16 cellular contexts compared by ENCODE assay signal in the genomic region with DNA sequence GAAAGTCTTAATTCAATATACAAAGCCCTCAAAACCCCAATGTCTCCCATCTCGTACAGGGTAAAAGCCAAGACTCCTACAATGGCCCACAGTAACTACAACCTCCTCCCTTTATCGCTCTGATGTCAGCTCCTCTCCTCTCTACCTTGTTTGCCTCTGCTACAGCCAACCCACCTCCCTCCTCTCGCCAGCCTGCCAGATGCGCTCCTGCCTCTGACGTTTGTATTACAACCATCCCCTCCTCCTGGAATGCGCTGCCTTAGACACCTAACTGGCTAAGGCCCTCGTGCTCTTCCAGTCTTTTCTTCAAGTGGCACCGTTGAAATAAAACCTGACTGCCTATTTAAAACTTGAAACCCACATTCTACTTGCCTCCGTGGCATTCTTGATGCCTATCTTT.
DNase-seq lines count a peak whose midpoint lies in the region; TF ChIP-seq lines count a peak whose summit lies in the region.
"Had no signal": no experiment of that assay in that cellular context is flagged by ENCODE, and none has a peak within 500 bp of the region (broad histone marks: within the 10 kb centered on the region; RNA-seq: fewer than 3 reads in every experiment).

No MANE protein-coding gene starts in this region.

- peaks cover 2% of the 10 kb centered on the region for H3K4me1 Mint-ChIP-seq in T-helper 1 cell treated with Interleukin-12 subunit alpha and Interleukin-12 subunit beta and Interleukin-4 antibody, amounts not matched to agents 30 μg/mL and 1 μg/mL, for 36 hours (ENCODE audit: low read depth)
- peaks cover 73% of the 10 kb centered on the region for H3K4me1 Mint-ChIP-seq in brain

- H4K20me1 ChIP-seq in Karpas-422 (ENCODE audit: insufficient read depth, low read depth, low read length), result no peaks in the 10 kb centered on the region
- no peaks in the 10 kb centered on the region for H4K20me1 ChIP-seq in hepatocyte (ENCODE audit: insufficient read depth, poor library complexity, severe bottlenecking)
- H4K20me1 ChIP-seq: BLaER1 had no signal

- H3K9me3 Mint-ChIP-seq in T-helper 1 cell treated with Interleukin-12 subunit alpha and Interleukin-12 subunit beta and Interleukin-4 antibody, amounts not matched to agents 30 μg/mL and 1 μg/mL, for 36 hours, result no peaks in the 10 kb centered on the region
- peaks cover 0 to 10% (median 2%) of the 10 kb centered on the region in 5 experiments for H3K9me3 Mint-ChIP-seq in brain

- peaks cover 9% of the 10 kb centered on the region for H3K4me1 ChIP-seq in Karpas-422 (ENCODE audit: low read length)
- no peaks in the 10 kb centered on the region for H3K4me1 ChIP-seq in hepatocyte (ENCODE audit: insufficient read depth)

- H3K79me2 ChIP-seq in Karpas-422 (ENCODE audit: low read length) (no peaks in the 10 kb centered on the region), hepatocyte (no peaks in the 10 kb centered on the region)

- H3K27me3 ChIP-seq in Karpas-422 (ENCODE audit: low read length) (no peaks in the 10 kb centered on the region), hepatocyte (no peaks in the 10 kb centered on the region)
- H3K27me3 ChIP-seq: BLaER1 had no signal

- TF ChIP-seq CTCF in brain (conservative IDR thresholded peaks at IDR 0.05) (no peak), GM20000 (IDR thresholded peaks at IDR 0.05; ENCODE audit: extremely low read depth, missing control alignments) (no peak), hepatocyte (IDR thresholded peaks at IDR 0.05; ENCODE audit: poor library complexity) (no peak)

- H2AFZ ChIP-seq in Karpas-422 (ENCODE audit: low read length) (no peak overlapping the region), hepatocyte (no peak overlapping the region)

- H3K4me3 Mint-ChIP-seq in T-helper 1 cell treated with Interleukin-12 subunit alpha and Interleukin-12 subunit beta and Interleukin-4 antibody, amounts not matched to agents 30 μg/mL and 1 μg/mL, for 36 hours, result no peak overlapping the region
- peak overlapping the region in 3 of 5 experiments; percentile 15 to 45 (median 34) for H3K4me3 Mint-ChIP-seq in brain
- H3K4me3 Mint-ChIP-seq: CD8-positive, alpha-beta memory T cell had no signal

- no peaks in the 10 kb centered on the region for H3K27me3 Mint-ChIP-seq in T-helper 1 cell treated with Interleukin-12 subunit alpha and Interleukin-12 subunit beta and Interleukin-4 antibody, amounts not matched to agents 30 μg/mL and 1 μg/mL, for 36 hours (ENCODE audit: low read depth)
- peaks cover 4% of the 10 kb centered on the region for H3K27me3 Mint-ChIP-seq in brain
- H3K27me3 Mint-ChIP-seq: CD8-positive, alpha-beta memory T cell had no signal

- H3K4me3 ChIP-seq in Karpas-422 (ENCODE audit: low read length), result no peak overlapping the region
- no peak overlapping the region for H3K4me3 ChIP-seq in hepatocyte
- H3K4me3 ChIP-seq: BLaER1 had no signal

- H3K9me2 ChIP-seq in Karpas-422 (replicated peaks; ENCODE audit: insufficient read depth, low read length) (no peaks in the 10 kb centered on the region), hepatocyte (replicated peaks; ENCODE audit: insufficient read depth) (no peaks in the 10 kb centered on the region)

- no peaks in the 10 kb centered on the region for H3K36me3 ChIP-seq in Karpas-422 (ENCODE audit: insufficient read depth, low read length)
- H3K36me3 ChIP-seq in hepatocyte (replicated peaks; ENCODE audit: insufficient read depth, low read depth), result no peaks in the 10 kb centered on the region
- H3K36me3 ChIP-seq: BLaER1 had no signal

- DNase-seq in T-helper 1 cell (no peak), iPS-NIHi11 (ENCODE audit: low spot score) (peak; percentile 57), SKM-1 (lab: John Stamatoyannopoulos, UW; ENCODE audit: unreplicated experiment) (no peak), Karpas-422 (no peak), GM20000 (ENCODE audit: low spot score) (no peak), hepatocyte (ENCODE audit: low spot score) (no peak)
- DNase-seq: 8988T; CD8-positive, alpha-beta memory T cell; GOT3; NCI-H2081 treated with DMSO at 0.1 percent for 48 hours; NCI-H345; NCI-H526 treated with DMSO at 0.1 percent for 48 hours; Right ventricle myocardium superior had no signal

- H3K9ac ChIP-seq in Karpas-422 (ENCODE audit: low read length), result no peak overlapping the region
- H3K9ac ChIP-seq: BLaER1 had no signal

- H3K4me2 ChIP-seq in Karpas-422 (ENCODE audit: low read depth, low read length, poor library complexity, severe bottlenecking) (no peak overlapping the region), hepatocyte (no peak overlapping the region)
- H3K4me2 ChIP-seq: BLaER1 had no signal

- no peak overlapping the region for H3K27ac ChIP-seq in Karpas-422 (ENCODE audit: low read length)
- no peak overlapping the region for H3K27ac ChIP-seq in hepatocyte
- H3K27ac ChIP-seq: BLaER1 had no signal

- peak overlapping the region; percentile 28 for H3K27ac Mint-ChIP-seq in T-helper 1 cell treated with Interleukin-12 subunit alpha and Interleukin-12 subunit beta and Interleukin-4 antibody, amounts not matched to agents 30 μg/mL and 1 μg/mL, for 36 hours
- peak overlapping the region in 4 of 5 experiments; percentile 62 to 94 (median 78) for H3K27ac Mint-ChIP-seq in brain

- no peaks in the 10 kb centered on the region for H3K9me3 ChIP-seq in Karpas-422 (ENCODE audit: low read length)
- H3K9me3 ChIP-seq in hepatocyte (ENCODE audit: low read depth), result no peaks in the 10 kb centered on the region
- H3K9me3 ChIP-seq: BLaER1 had no signal

- H3K36me3 Mint-ChIP-seq in T-helper 1 cell treated with Interleukin-12 subunit alpha and Interleukin-12 subunit beta and Interleukin-4 antibody, amounts not matched to agents 30 μg/mL and 1 μg/mL, for 36 hours (ENCODE audit: low read depth), result no peaks in the 10 kb centered on the region
- no peaks in the 10 kb centered on the region for H3K36me3 Mint-ChIP-seq in brain
- H3K36me3 Mint-ChIP-seq: CD8-positive, alpha-beta memory T cell had no signal

- WGBS in hepatocyte (ENCODE audit: low lambda C conversion rate, missing lambda C conversion rate), result 62% methylated on average over 9 of the region's 9 CpGs
